ENCODE assay signal across 29 cellular contexts in the genomic region with DNA sequence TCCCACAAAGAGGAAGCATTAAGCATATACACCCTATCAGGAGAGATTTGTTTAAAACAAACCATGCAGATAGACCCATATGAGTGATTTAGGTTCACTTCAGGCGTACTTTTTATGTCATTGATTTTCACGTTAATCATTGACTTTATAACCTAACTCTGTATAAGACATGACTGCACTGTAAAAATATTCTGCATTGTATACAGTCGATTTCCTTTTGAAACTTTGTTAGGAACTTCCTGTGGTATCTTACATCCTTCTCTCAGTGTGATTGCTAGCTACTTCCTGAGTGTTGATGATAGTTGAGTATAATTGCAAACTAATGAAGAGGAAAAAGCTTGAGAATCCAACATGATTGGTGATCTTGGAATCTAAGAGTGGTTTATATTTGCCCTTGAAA.
A peak's percentile ranks its signal among the peaks of the same experiment; 100 is the strongest.
DNase-seq lines count a peak whose midpoint lies in the region; ATAC-seq and TF ChIP-seq lines count a peak whose summit lies in the region.
"Had no signal": no experiment of that assay in that cellular context is flagged by ENCODE, and none has a peak within 500 bp of the region (broad histone marks: within the 10 kb centered on the region; RNA-seq: fewer than 3 reads in every experiment).

No MANE protein-coding gene starts in this region.

- H3K27ac ChIP-seq in AG04450 (ENCODE audit: low read depth, low read length): no peak overlapping the region
- H3K27ac ChIP-seq: A549, brain microvascular endothelial cell, foreskin keratinocyte, HL-60, neutrophil, PC-9, upper lobe of left lung had no signal

- intact Hi-C loops in activated CD8-positive, alpha-beta T cell treated with anti-CD3 and anti-CD28 coated beads for 36 hours (cut with micrococcal nuclease): no loop called here

- no peak overlapping the region for H3K4me3 Mint-ChIP-seq in nephron
- H3K4me3 Mint-ChIP-seq in activated CD8-positive, alpha-beta T cell treated with anti-CD3 and anti-CD28 coated beads for 36 hours: no peak overlapping the region
- H3K4me3 Mint-ChIP-seq: activated CD8-positive, alpha-beta T cell treated with anti-CD3 and anti-CD28 coated beads, Interleukin-2, amount 10 ng/mL, durations not matched to agents 7 days and 5 days; activated T-cell treated with anti-CD3 and anti-CD28 coated beads, Interleukin-2, amount 50 U/mL, for 24 hours had no signal

- H3K4me1 Mint-ChIP-seq in nephron: peaks cover 18% of the 10 kb centered on the region
- no peaks in the 10 kb centered on the region for H3K4me1 Mint-ChIP-seq in activated CD8-positive, alpha-beta T cell treated with anti-CD3 and anti-CD28 coated beads for 36 hours (ENCODE audit: low read depth)

- POLR2A ChIA-PET in AG04450 (lab: Yijun Ruan, JAX): no interaction called here
- POLR2A ChIA-PET in activated CD8-positive, alpha-beta T cell treated with anti-CD3 and anti-CD28 coated beads for 36 hours (lab: Charles Lee): no interaction called here

- H3K27me3 Mint-ChIP-seq in nephron (ENCODE audit: low read depth): no peaks in the 10 kb centered on the region
- no peaks in the 10 kb centered on the region for H3K27me3 Mint-ChIP-seq in activated CD8-positive, alpha-beta T cell treated with anti-CD3 and anti-CD28 coated beads for 36 hours
- H3K27me3 Mint-ChIP-seq: activated T-cell treated with anti-CD3 and anti-CD28 coated beads, Interleukin-2, amount 50 U/mL, for 24 hours had no signal

- TF ChIP-seq CTCF in AG04450 (IDR thresholded peaks at IDR 0.05; ENCODE audit: low read depth, low read length) (no peak), epithelial cell of proximal tubule (conservative IDR thresholded peaks at IDR 0.05; ENCODE audit: low read depth, low read length) (no peak), nephron (IDR thresholded peaks at IDR 0.05; ENCODE audit: unreplicated experiment in 3 of 3) (no peak)
- TF ChIP-seq CTCF in activated CD8-positive, alpha-beta T cell treated with anti-CD3 and anti-CD28 coated beads for 36 hours (IDR thresholded peaks at IDR 0.05): no peak

- H3K27me3 ChIP-seq in AG04450 (ENCODE audit: control insufficient read depth, insufficient read depth, low read length): no peaks in the 10 kb centered on the region
- H3K27me3 ChIP-seq: brain microvascular endothelial cell, foreskin keratinocyte, MG63, neutrophil, upper lobe of left lung had no signal

- DNase-seq in AG04450 (ENCODE audit: low read depth, low spot score) (peak; percentile 1), HT1080 (ENCODE audit: low read depth) (peak; percentile 3), epithelial cell of proximal tubule (ENCODE audit: low read depth) (peak; percentile 7), globus pallidus (ENCODE audit: low spot score) (no peak)
- DNase-seq in activated CD8-positive, alpha-beta T cell treated with anti-CD3 and anti-CD28 coated beads for 36 hours: no peak
- DNase-seq: activated CD4-positive, alpha-beta T cell treated with anti-CD3 and anti-CD28 coated beads for 1 hour; activated CD8-positive, alpha-beta T cell treated with anti-CD3 and anti-CD28 coated beads, Interleukin-2, amount 10 ng/mL, durations not matched to agents 7 days and 5 days; activated T-cell treated with anti-CD3 and anti-CD28 coated beads, Interleukin-2, amount 50 U/mL, for 24 hours; brain microvascular endothelial cell; Caco-2; DND-41; effector CD8-positive, alpha-beta T cell; foreskin keratinocyte; hypothalamus; islet precursor cell; MG63; NCI-H510A; PC-9; SHP77 treated with DMSO at 0.1 percent for 48 hours; T-helper 1 cell; upper lobe of left lung had no signal

- H3K9me3 ChIP-seq in AG04450 (ENCODE audit: control insufficient read depth, insufficient read depth, low read length): no peaks in the 10 kb centered on the region
- H3K9me3 ChIP-seq: A549, Caco-2, MG63, neutrophil, upper lobe of left lung had no signal

- H3K4me3 ChIP-seq in AG04450 (ENCODE audit: low read depth, low read length) (no peak overlapping the region), epithelial cell of proximal tubule (ENCODE audit: low read depth, low read length) (no peak overlapping the region)
- H3K4me3 ChIP-seq: A549, lung, MG63, PC-9, smooth muscle cell, upper lobe of left lung had no signal

- peak overlapping the region; percentile 62 to 83 (median 82) for H3K27ac Mint-ChIP-seq in nephron
- H3K27ac Mint-ChIP-seq in activated CD8-positive, alpha-beta T cell treated with anti-CD3 and anti-CD28 coated beads for 36 hours: no peak overlapping the region
- H3K27ac Mint-ChIP-seq: activated CD8-positive, alpha-beta T cell treated with anti-CD3 and anti-CD28 coated beads, Interleukin-2, amount 10 ng/mL, durations not matched to agents 7 days and 5 days; activated T-cell treated with anti-CD3 and anti-CD28 coated beads, Interleukin-2, amount 50 U/mL, for 24 hours had no signal

- H3K9me3 Mint-ChIP-seq in nephron: no peaks in the 10 kb centered on the region
- no peaks in the 10 kb centered on the region for H3K9me3 Mint-ChIP-seq in activated CD8-positive, alpha-beta T cell treated with anti-CD3 and anti-CD28 coated beads for 36 hours

- no peaks in the 10 kb centered on the region for H3K36me3 Mint-ChIP-seq in nephron (ENCODE audit: low read depth)
- H3K36me3 Mint-ChIP-seq in activated CD8-positive, alpha-beta T cell treated with anti-CD3 and anti-CD28 coated beads for 36 hours (ENCODE audit: low read depth): no peaks in the 10 kb centered on the region

- ATAC-seq in GM19452 (IDR thresholded peaks at IDR 0.05; ENCODE audit: unreplicated experiment) (no peak), GM18517 (IDR thresholded peaks at IDR 0.05; ENCODE audit: unreplicated experiment) (no peak)
- no peak for ATAC-seq in activated CD8-positive, alpha-beta T cell treated with anti-CD3 and anti-CD28 coated beads for 36 hours
- ATAC-seq: A549; activated CD8-positive, alpha-beta T cell treated with anti-CD3 and anti-CD28 coated beads, Interleukin-2, amount 10 ng/mL, durations not matched to agents 7 days and 5 days; foreskin keratinocyte had no signal

- CTCF ChIA-PET in AG04450 (lab: Charles Lee): no interaction called here
- CTCF ChIA-PET in activated CD8-positive, alpha-beta T cell treated with anti-CD3 and anti-CD28 coated beads for 36 hours (lab: Charles Lee): no interaction called here

Comparison
In these comparisons a context has a peak if more than half of its experiments do, and no peak if none do; other contexts are left out.
1. DNase-seq: peak in AG04450 (single experiment), HT1080 (single experiment) and epithelial cell of proximal tubule (single experiment); none in globus pallidus (single experiment) and activated CD8-positive, alpha-beta T cell treated with anti-CD3 and anti-CD28 coated beads for 36 hours (single experiment).